In the genomic region with DNA sequence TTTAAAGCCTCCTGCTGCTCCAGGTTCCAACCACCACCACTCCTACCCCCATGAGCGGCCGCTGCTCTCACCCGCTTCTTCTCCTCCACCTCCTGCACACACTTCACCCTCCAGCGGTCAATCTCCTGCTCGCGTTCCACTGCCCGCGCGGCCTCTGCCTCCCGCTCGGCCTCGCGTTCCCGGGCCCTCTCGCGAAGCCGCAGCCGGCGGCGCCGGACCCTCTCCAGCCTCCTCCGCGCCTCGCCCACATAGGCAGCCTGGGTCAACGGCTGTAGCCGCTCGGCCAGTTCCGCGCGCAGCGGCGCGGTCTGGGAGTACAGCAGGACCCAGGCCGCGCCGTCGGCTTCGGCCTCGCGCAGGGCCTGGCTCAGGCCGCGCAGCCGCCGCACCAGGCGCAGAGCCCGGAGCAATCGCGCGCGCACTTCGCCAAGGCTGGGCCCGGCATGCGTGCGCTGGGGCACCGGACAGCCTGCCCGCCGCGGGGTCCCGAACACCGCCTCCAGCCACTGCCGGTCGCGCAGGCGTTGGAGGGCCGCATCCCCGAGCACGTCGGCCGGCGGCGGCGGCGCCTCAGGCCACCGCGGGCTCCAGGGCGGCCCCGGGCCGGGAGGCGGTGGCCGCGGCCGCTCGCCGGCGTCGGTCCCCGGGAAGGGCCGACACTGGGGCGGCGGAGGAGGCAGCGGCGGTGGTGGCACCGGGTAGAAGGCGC, we compare ENCODE assay signal across 8 cellular contexts. TPM values are rescaled to one million over a fixed set of nuclear protein-coding genes. Genes with fewer than 3 reads are reported as not detected.
DNase-seq lines count a peak whose midpoint lies in the region; ATAC-seq, FAIRE-seq and TF ChIP-seq lines count a peak whose summit lies in the region.

No MANE protein-coding gene starts in this region.

- POLR2A ChIA-PET in A549 (lab: Yijun Ruan, JAX), result interaction anchor here (0.7 to 1.3 kb wide), 2 partner anchors 52 to 384 kb away, joined by 5 to 7 read pairs; partner anchors contain the start of genes CLPX and DPP8

- H3K9me3 Mint-ChIP-seq in activated naive CD8-positive, alpha-beta T cell treated with anti-CD3 and anti-CD28 coated beads, Interleukin-2, amount 50 U/mL, for 24 hours, result peaks cover 8% of the 10 kb centered on the region

- H3K4me3 Mint-ChIP-seq in activated naive CD8-positive, alpha-beta T cell treated with anti-CD3 and anti-CD28 coated beads, Interleukin-2, amount 50 U/mL, for 24 hours, result peak overlapping the region; percentile 95

- 2% methylated on average over 23 of the region's 94 CpGs for WGBS in A549 (ENCODE audit: missing lambda C conversion rate)

- intact Hi-C loops in left cardiac atrium (cut with DNase I), result no loop called here

- TF ChIP-seq POLR2A in A549 (IDR thresholded peaks at IDR 0.05; ENCODE audit: low read length), result peak; percentile 29; the same call in 1 of the 2 replicates
- TF ChIP-seq POLR2A in GM18505 (IDR thresholded peaks at IDR 0.05; ENCODE audit: borderline replicate concordance, extremely low read depth, insufficient read depth, insufficient read length), result no peak

- peaks cover 11% of the 10 kb centered on the region for H3K4me1 ChIP-seq in A549

- H3K4me1 Mint-ChIP-seq in activated naive CD8-positive, alpha-beta T cell treated with anti-CD3 and anti-CD28 coated beads, Interleukin-2, amount 50 U/mL, for 24 hours, result peaks cover 28% of the 10 kb centered on the region

- H3K27me3 Mint-ChIP-seq in activated naive CD8-positive, alpha-beta T cell treated with anti-CD3 and anti-CD28 coated beads, Interleukin-2, amount 50 U/mL, for 24 hours, result peaks cover 2% of the 10 kb centered on the region

- DNase-seq in A549 (ENCODE audit: low read depth in 1 of 2, low spot score in 1 of 2) (peak; percentile 55 to 75), NOMO-1 treated with dmso at 0.1 percent for 144 hours (lab: John Stamatoyannopoulos, UW; ENCODE audit: unreplicated experiment) (peak; percentile 23), left cardiac atrium (peak; percentile 39), putamen (ENCODE audit: low spot score) (peak; percentile 8), D721Med (ENCODE audit: insufficient read length, low spot score) (no peak)
- DNase-seq in activated naive CD8-positive, alpha-beta T cell treated with anti-CD3 and anti-CD28 coated beads, Interleukin-2, amount 50 U/mL, for 24 hours, result peak; percentile 31

- peak; percentile 76 to 80 for ATAC-seq in A549
- peak; percentile 56 for ATAC-seq in GM18505 (IDR thresholded peaks at IDR 0.05; ENCODE audit: unreplicated experiment)
- peak; percentile 22 for ATAC-seq in HG02943 (IDR thresholded peaks at IDR 0.05; ENCODE audit: low read depth, unreplicated experiment)
- peak; percentile 22 for ATAC-seq in activated naive CD8-positive, alpha-beta T cell treated with anti-CD3 and anti-CD28 coated beads, Interleukin-2, amount 50 U/mL, for 24 hours
- ATAC-seq in left cardiac atrium, result peak; percentile 76 to 77

- CTCF ChIA-PET in A549 (lab: Yijun Ruan, JAX), result interaction anchor here (1.3 kb wide), 1 partner anchor 16 kb away, joined by 3 read pairs; no protein-coding TSS in a partner anchor

- no peak for TF ChIP-seq RAD21 in A549 (conservative IDR thresholded peaks at IDR 0.05 in 1 of 2, IDR thresholded peaks at IDR 0.05 in 1 of 2)

- peak overlapping the region; percentile 81 for H3K4me3 ChIP-seq in A549

- FAIRE-seq in A549 (lab: Jason Lieb, UNC) (no peak), D721Med (lab: Jason Lieb, UNC) (no peak)

- H3K4me2 ChIP-seq in A549, result peak overlapping the region; percentile 90

- TF ChIP-seq CTCF in A549 (IDR thresholded peaks at IDR 0.05) (no peak), D721Med (IDR thresholded peaks at IDR 0.05; ENCODE audit: insufficient read depth, missing control alignments) (no peak)

- peaks cover 29% of the 10 kb centered on the region for H3K36me3 Mint-ChIP-seq in activated naive CD8-positive, alpha-beta T cell treated with anti-CD3 and anti-CD28 coated beads, Interleukin-2, amount 50 U/mL, for 24 hours (ENCODE audit: low read depth)

- peak overlapping the region; percentile 67 for H3K27ac Mint-ChIP-seq in activated naive CD8-positive, alpha-beta T cell treated with anti-CD3 and anti-CD28 coated beads, Interleukin-2, amount 50 U/mL, for 24 hours

- peaks cover 18% of the 10 kb centered on the region for H3K9me3 ChIP-seq in A549

- no peak for TF ChIP-seq EP300 in A549 (IDR thresholded peaks at IDR 0.05)

- peak overlapping the region; percentile 78 to 86 for H3K27ac ChIP-seq in A549

TF ChIP-seq in A549, 52 proteins besides CTCF, POLR2A, EP300 and RAD21 (continues in another document):
- TF ChIP-seq RNF2 (IDR thresholded peaks at IDR 0.05; ENCODE audit: borderline replicate concordance, low read depth), result no peak
- 0 out of 2 replicates have a peak, but pooled peaks have one; percentile 32 for TF ChIP-seq FOXS1 (CRISPR knock-in tag; IDR thresholded peaks at IDR 0.05)
- TF ChIP-seq CHD4 (IDR thresholded peaks at IDR 0.05; ENCODE audit: borderline replicate concordance), result no peak
- no peak for TF ChIP-seq HES2 (IDR thresholded peaks at IDR 0.05)
- TF ChIP-seq ZFP36 (IDR thresholded peaks at IDR 0.05; ENCODE audit: borderline replicate concordance, partially characterized antibody), result no peak
- TF ChIP-seq HEYL (CRISPR knock-in tag; IDR thresholded peaks at IDR 0.05), result no peak
- TF ChIP-seq HOXB13 (CRISPR knock-in tag; IDR thresholded peaks at IDR 0.05; ENCODE audit: low read depth), result no peak
- TF ChIP-seq HOXB5 (CRISPR knock-in tag; IDR thresholded peaks at IDR 0.05), result no peak
- TF ChIP-seq KDM1A (IDR thresholded peaks at IDR 0.05; ENCODE audit: low read depth), result no peak
- TF ChIP-seq CHD2 (IDR thresholded peaks at IDR 0.05; ENCODE audit: low read length, partially characterized antibody), result peak; percentile 57
- no peak for TF ChIP-seq RCOR1 (IDR thresholded peaks at IDR 0.05; ENCODE audit: low read depth, low read length)
- no peak for TF ChIP-seq NPAS2 (CRISPR knock-in tag; IDR thresholded peaks at IDR 0.05; ENCODE audit: borderline replicate concordance)
- no peak for TF ChIP-seq FOSB (CRISPR knock-in tag; IDR thresholded peaks at IDR 0.05)
- TF ChIP-seq TFCP2L1 (CRISPR knock-in tag; IDR thresholded peaks at IDR 0.05), result no peak
- TF ChIP-seq EHF (CRISPR knock-in tag; IDR thresholded peaks at IDR 0.05), result no peak
- TF ChIP-seq RFX5 (IDR thresholded peaks at IDR 0.05), result no peak
- no peak for TF ChIP-seq MYC (IDR thresholded peaks at IDR 0.05; ENCODE audit: borderline replicate concordance, low read length)
- no peak for TF ChIP-seq FOSL2 (IDR thresholded peaks at IDR 0.05)
- TF ChIP-seq FOSL2 (CRISPR knock-in tag; IDR thresholded peaks at IDR 0.05), result no peak
- TF ChIP-seq CBX8 (IDR thresholded peaks at IDR 0.05), result no peak

RNA-seq across cellular contexts. Expression of gene PDCD7, which starts 0.6 kb away (rescaled TPM):
- polyA plus RNA-seq in A549 (2011; rRNA removed) (20.4 and 23.7 TPM in 2 replicates), A549 (2017; fragmentation: RNase III; extraction: RNeasy Plus Mini Kit Qiagen cat#74134 plus additional on column Dnase treatment) (16.8 to 19.0 TPM (median 17.5 TPM) in 3 replicates)
- polyA plus RNA-seq in A549 (2012; cell fraction: cytosol; rRNA removed), result 11.9 and 13.6 TPM in 2 replicates
- 7.2 and 10.3 TPM in 2 replicates for polyA plus RNA-seq in A549 (2012; cell fraction: nucleus; rRNA removed)
- 13.8 and 25.7 TPM in 2 replicates for polyA minus RNA-seq in A549 (2011; rRNA and poly(A)+ RNA removed)
- 10 to 100 TPM; 15.7 to 19.3 TPM for total RNA-seq in left cardiac atrium

RNA-seq across cellular contexts. Expression of gene UBAP1L, which starts 18.0 kb away (rescaled TPM):
- polyA plus RNA-seq in A549 (2011; rRNA removed) (0.84 and 1.3 TPM in 2 replicates), A549 (2017; fragmentation: RNase III; extraction: RNeasy Plus Mini Kit Qiagen cat#74134 plus additional on column Dnase treatment) (0.87 to 0.96 TPM (median 0.96 TPM) in 3 replicates)
- polyA plus RNA-seq in A549 (2012; cell fraction: cytosol; rRNA removed), result 0.88 and 0.91 TPM in 2 replicates
- polyA plus RNA-seq in A549 (2012; cell fraction: nucleus; rRNA removed), result 11.3 and 12.5 TPM in 2 replicates
- 2.1 TPM in 2 replicates for polyA minus RNA-seq in A549 (2011; rRNA and poly(A)+ RNA removed)
- total RNA-seq in left cardiac atrium, result 1 to 10 TPM; 2.1 to 2.9 TPM

RNA-seq across cellular contexts. Expression of gene CLPX, which starts 52.1 kb away (rescaled TPM):
- polyA plus RNA-seq in A549 (2011; rRNA removed) (65.1 and 113 TPM in 2 replicates), A549 (2017; fragmentation: RNase III; extraction: RNeasy Plus Mini Kit Qiagen cat#74134 plus additional on column Dnase treatment) (53.3 to 65.9 TPM (median 55.4 TPM) in 3 replicates)
- 19.1 and 21.7 TPM in 2 replicates for polyA plus RNA-seq in A549 (2012; cell fraction: cytosol; rRNA removed)
- polyA plus RNA-seq in A549 (2012; cell fraction: nucleus; rRNA removed), result 14.3 and 15.2 TPM in 2 replicates
- polyA minus RNA-seq in A549 (2011; rRNA and poly(A)+ RNA removed), result 22.6 and 29.1 TPM in 2 replicates
- total RNA-seq in left cardiac atrium, result 10 to 100 TPM; 40.8 to 52.5 TPM

RNA-seq across cellular contexts. Expression of gene KBTBD13, which starts 56.4 kb away (rescaled TPM):
- polyA plus RNA-seq in A549 (2011; rRNA removed) (not detected in 2 replicates), A549 (2017; fragmentation: RNase III; extraction: RNeasy Plus Mini Kit Qiagen cat#74134 plus additional on column Dnase treatment) (not detected in 3 replicates)
- polyA plus RNA-seq in A549 (2012; cell fraction: cytosol; rRNA removed), result not detected in 2 replicates
- polyA plus RNA-seq in A549 (2012; cell fraction: nucleus; rRNA removed), result not detected in 2 replicates
- polyA minus RNA-seq in A549 (2011; rRNA and poly(A)+ RNA removed), result not detected in 2 replicates
- 1 to 10 TPM; 2.6 to 5.2 TPM for total RNA-seq in left cardiac atrium

Comparison
In these comparisons a context has a peak if more than half of its experiments do, and no peak if none do; other contexts are left out.
1. ATAC-seq: peak in every context shown above with its lines; median percentile 78 in A549; 76 in left cardiac atrium; 56 in GM18505; 22 in HG02943; 22 in activated naive CD8-positive, alpha-beta T cell treated with anti-CD3 and anti-CD28 coated beads, Interleukin-2, amount 50 U/mL, for 24 hours.